17 cellular contexts compared by ENCODE assay signal in genomic region chr22:33405194-33405593, GRCh38.
"Had no signal": no experiment of that assay in that cellular context is flagged by ENCODE, and none has a peak within 500 bp of the region (broad histone marks: within the 10 kb centered on the region; RNA-seq: fewer than 3 reads in every experiment).

No MANE protein-coding gene starts in this region.

- H3K27ac ChIP-seq: adrenal gland, coronary artery, gastrocnemius medialis, thyroid gland had no signal

- DNase-seq: activated CD4-positive, alpha-beta T cell treated with anti-CD3 and anti-CD28 coated beads, Interleukin-2, amount 50 U/mL, for 1 hour; activated CD4-positive, CD25-positive, alpha-beta regulatory T cell; activated naive CD4-positive, alpha-beta T cell treated with anti-CD3 and anti-CD28 coated beads, Interleukin-2, amount 50 U/mL, for 16 hours; activated T-cell treated with anti-CD3 and anti-CD28 coated beads for 4 hours; adrenal gland; central memory CD4-positive, alpha-beta T cell; effector CD4-positive, alpha-beta T cell; gastrocnemius medialis; hippocampal formation; mammary epithelial cell; small intestine; T-helper 2 cell had no signal

- FAIRE-seq: endothelial cell of umbilical vein, small intestine, urothelium cell line had no signal

- H3K9me3 Mint-ChIP-seq: nephron had no signal

- H3K4me3 Mint-ChIP-seq: nephron had no signal

- H3K27me3 ChIP-seq: adrenal gland, gastrocnemius medialis, thyroid gland had no signal

- H3K4me1 ChIP-seq: adrenal gland, thyroid gland had no signal

- H3K4me3 ChIP-seq: adrenal gland, coronary artery, gastrocnemius medialis, thyroid gland had no signal

- H3K36me3 ChIP-seq: adrenal gland, gastrocnemius medialis, thyroid gland had no signal

- H3K9me3 ChIP-seq: adrenal gland, gastrocnemius medialis, thyroid gland had no signal

- ATAC-seq: gastrocnemius medialis had no signal
